Comparison of ENCODE assay signal across 8 cellular contexts in genomic region chr4:973431-974397, GRCh38. TPM values are rescaled to one million over a fixed set of nuclear protein-coding genes. Genes with fewer than 3 reads are reported as not detected.
DNase-seq lines count a peak whose midpoint lies in the region; ATAC-seq and TF ChIP-seq lines count a peak whose summit lies in the region.

A gene with protein sequence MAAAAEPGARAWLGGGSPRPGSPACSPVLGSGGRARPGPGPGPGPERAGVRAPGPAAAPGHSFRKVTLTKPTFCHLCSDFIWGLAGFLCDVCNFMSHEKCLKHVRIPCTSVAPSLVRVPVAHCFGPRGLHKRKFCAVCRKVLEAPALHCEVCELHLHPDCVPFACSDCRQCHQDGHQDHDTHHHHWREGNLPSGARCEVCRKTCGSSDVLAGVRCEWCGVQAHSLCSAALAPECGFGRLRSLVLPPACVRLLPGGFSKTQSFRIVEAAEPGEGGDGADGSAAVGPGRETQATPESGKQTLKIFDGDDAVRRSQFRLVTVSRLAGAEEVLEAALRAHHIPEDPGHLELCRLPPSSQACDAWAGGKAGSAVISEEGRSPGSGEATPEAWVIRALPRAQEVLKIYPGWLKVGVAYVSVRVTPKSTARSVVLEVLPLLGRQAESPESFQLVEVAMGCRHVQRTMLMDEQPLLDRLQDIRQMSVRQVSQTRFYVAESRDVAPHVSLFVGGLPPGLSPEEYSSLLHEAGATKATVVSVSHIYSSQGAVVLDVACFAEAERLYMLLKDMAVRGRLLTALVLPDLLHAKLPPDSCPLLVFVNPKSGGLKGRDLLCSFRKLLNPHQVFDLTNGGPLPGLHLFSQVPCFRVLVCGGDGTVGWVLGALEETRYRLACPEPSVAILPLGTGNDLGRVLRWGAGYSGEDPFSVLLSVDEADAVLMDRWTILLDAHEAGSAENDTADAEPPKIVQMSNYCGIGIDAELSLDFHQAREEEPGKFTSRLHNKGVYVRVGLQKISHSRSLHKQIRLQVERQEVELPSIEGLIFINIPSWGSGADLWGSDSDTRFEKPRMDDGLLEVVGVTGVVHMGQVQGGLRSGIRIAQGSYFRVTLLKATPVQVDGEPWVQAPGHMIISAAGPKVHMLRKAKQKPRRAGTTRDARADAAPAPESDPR (minus strand): TSS chr4:973569. CDS start chr4:973482, 87 bp downstream.

- H3K36me3 ChIP-seq in fibroblast of lung (ENCODE audit: control insufficient read depth, insufficient read depth, low read length): no peaks in the 10 kb centered on the region
- no peaks in the 10 kb centered on the region for H3K36me3 ChIP-seq in naive thymus-derived CD4-positive, alpha-beta T cell (ENCODE audit: control insufficient read depth in 2 of 3, insufficient read depth in 3 of 3, low read length in 3 of 3)

- DNase-seq in AG04449 (ENCODE audit: low read depth, low spot score): no peak
- peak; percentile 83 to 89 for DNase-seq in activated T-cell treated with anti-CD3 and anti-CD28 coated beads, Interleukin-2, amount 50 U/mL, for 72 hours
- peak; percentile 68 to 82 for DNase-seq in fibroblast of lung (ENCODE audit: low read depth in 2 of 2)
- peak; percentile 68 to 93 (median 83) for DNase-seq in naive thymus-derived CD4-positive, alpha-beta T cell
- DNase-seq in stimulated activated CD8-positive, alpha-beta memory T cell treated with anti-CD3 and anti-CD28 coated beads, Interleukin-7, amount 100 ng/mL, for 48 hours (ENCODE audit: extremely low read depth in 1 of 2, low read depth in 1 of 2): peak; percentile 62 to 74

- H3K27ac ChIP-seq in fibroblast of lung (ENCODE audit: insufficient read depth, low read length): no peak within 1 kb of the TSS
- peak within 1 kb of the TSS; percentile 72 for H3K27ac ChIP-seq in naive thymus-derived CD4-positive, alpha-beta T cell (ENCODE audit: low read depth, low read length)

- H3K27ac Mint-ChIP-seq in activated T-cell treated with anti-CD3 and anti-CD28 coated beads, Interleukin-2, amount 50 U/mL, for 72 hours: no peak within 1 kb of the TSS
- H3K27ac Mint-ChIP-seq in naive thymus-derived CD4-positive, alpha-beta T cell: no peak within 1 kb of the TSS

- peak within 1 kb of the TSS; percentile 58 for H3K9ac ChIP-seq in fibroblast of lung (ENCODE audit: insufficient read depth, low read length)

- peak within 1 kb of the TSS; percentile 66 to 67 for H3K4me3 Mint-ChIP-seq in activated T-cell treated with anti-CD3 and anti-CD28 coated beads, Interleukin-2, amount 50 U/mL, for 72 hours
- peak within 1 kb of the TSS; percentile 19 to 75 (median 56) for H3K4me3 Mint-ChIP-seq in naive thymus-derived CD4-positive, alpha-beta T cell

- H3K79me2 ChIP-seq in fibroblast of lung (ENCODE audit: control insufficient read depth, insufficient read depth, low read length): no peaks in the 10 kb centered on the region

- intact Hi-C loops in naive thymus-derived CD4-positive, alpha-beta T cell (cut with micrococcal nuclease): loop anchor here (1.0 to 5.0 kb wide), 12 partner anchors 13 to 607 kb away; partner anchors contain the start of genes GAK (in 2 of the 2), TMEM175 (in 2 of the 2), ATP5ME (in 1 of the 2) and IDUA (in 1 of the 2)

- peaks cover 4% of the 10 kb centered on the region for H3K4me1 ChIP-seq in fibroblast of lung (ENCODE audit: control insufficient read depth, extremely low read depth, insufficient read depth, low read length)
- H3K4me1 ChIP-seq in naive thymus-derived CD4-positive, alpha-beta T cell (ENCODE audit: control insufficient read depth in 2 of 2, insufficient read depth in 2 of 2, low read length in 2 of 2): peaks cover 13 to 26% of the 10 kb centered on the region in 2 donors

- POLR2A ChIA-PET in AG04449 (lab: Yijun Ruan, JAX): no interaction called here
- POLR2A ChIA-PET in naive thymus-derived CD4-positive, alpha-beta T cell (lab: Charles Lee): no interaction called here

- peak within 1 kb of the TSS; percentile 68 for H2AFZ ChIP-seq in fibroblast of lung (ENCODE audit: low read length)

- H4K20me1 ChIP-seq in fibroblast of lung (ENCODE audit: control insufficient read depth, extremely low read depth, insufficient read depth, low read length): no peaks in the 10 kb centered on the region

- ATAC-seq in GM19043 (IDR thresholded peaks at IDR 0.05; ENCODE audit: low read depth, unreplicated experiment) (peak; percentile 58), HG03342 (IDR thresholded peaks at IDR 0.05; ENCODE audit: unreplicated experiment) (peak; percentile 72)
- peak; percentile 91 to 94 for ATAC-seq in activated T-cell treated with anti-CD3 and anti-CD28 coated beads, Interleukin-2, amount 50 U/mL, for 72 hours (replicated peaks in 1 of 2)
- peak; percentile 96 for ATAC-seq in naive thymus-derived CD4-positive, alpha-beta T cell

- no peaks in the 10 kb centered on the region for H3K9me3 ChIP-seq in fibroblast of lung (ENCODE audit: control insufficient read depth, insufficient read depth, low read depth, low read length)
- H3K9me3 ChIP-seq in naive thymus-derived CD4-positive, alpha-beta T cell (ENCODE audit: control insufficient read depth in 2 of 3, low read length in 3 of 3): no peaks in the 10 kb centered on the region

- no peaks in the 10 kb centered on the region for H3K27me3 ChIP-seq in fibroblast of lung (ENCODE audit: control insufficient read depth, insufficient read depth, low read length)
- no peaks in the 10 kb centered on the region for H3K27me3 ChIP-seq in naive thymus-derived CD4-positive, alpha-beta T cell (ENCODE audit: control insufficient read depth in 2 of 2, insufficient read depth in 2 of 2, low read length in 2 of 2)

- no peaks in the 10 kb centered on the region for H3K27me3 Mint-ChIP-seq in activated T-cell treated with anti-CD3 and anti-CD28 coated beads, Interleukin-2, amount 50 U/mL, for 72 hours (ENCODE audit: low read depth)
- no peaks in the 10 kb centered on the region for H3K27me3 Mint-ChIP-seq in naive thymus-derived CD4-positive, alpha-beta T cell

- peak within 1 kb of the TSS; percentile 75 for H3K4me3 ChIP-seq in AG04449 (ENCODE audit: low read depth, low read length)
- H3K4me3 ChIP-seq in fibroblast of lung (replicated peaks in 1 of 4; ENCODE audit: control extremely low read depth in 1 of 4, insufficient read depth in 1 of 4, low read depth in 3 of 4, low read length in 4 of 4): peak within 1 kb of the TSS; percentile 53 to 80 (median 71)
- H3K4me3 ChIP-seq in naive thymus-derived CD4-positive, alpha-beta T cell (ENCODE audit: low read length): peak within 1 kb of the TSS; percentile 56

- no peaks in the 10 kb centered on the region for H3K9me3 Mint-ChIP-seq in activated T-cell treated with anti-CD3 and anti-CD28 coated beads, Interleukin-2, amount 50 U/mL, for 72 hours
- H3K9me3 Mint-ChIP-seq in naive thymus-derived CD4-positive, alpha-beta T cell: no peaks in the 10 kb centered on the region

- peak within 1 kb of the TSS; percentile 94 for H3K4me2 ChIP-seq in fibroblast of lung (ENCODE audit: extremely low read depth, insufficient read depth, low read length)

- H3K4me1 Mint-ChIP-seq in activated T-cell treated with anti-CD3 and anti-CD28 coated beads, Interleukin-2, amount 50 U/mL, for 72 hours (ENCODE audit: low read depth): peaks cover 4% of the 10 kb centered on the region
- peaks cover 0 to 17% (median 10%) of the 10 kb centered on the region in 7 donors for H3K4me1 Mint-ChIP-seq in naive thymus-derived CD4-positive, alpha-beta T cell

- TF ChIP-seq CTCF in AG04449 (IDR thresholded peaks at IDR 0.05; ENCODE audit: insufficient read depth, low read length, missing control alignments) (no peak), fibroblast of lung (conservative IDR thresholded peaks at IDR 0.05 in 1 of 2, IDR thresholded peaks at IDR 0.05 in 1 of 2; ENCODE audit: low read depth in 1 of 2, low read length in 2 of 2) (no peak)

- CTCF ChIA-PET in AG04449 (lab: Yijun Ruan, JAX): interaction anchor here (0.9 to 1.3 kb wide), 2 partner anchors 14 to 104 kb away, joined by 3 read pairs; no protein-coding TSS in a partner anchor
- CTCF ChIA-PET in naive thymus-derived CD4-positive, alpha-beta T cell (lab: Charles Lee): no interaction called here

- H3K36me3 Mint-ChIP-seq in activated T-cell treated with anti-CD3 and anti-CD28 coated beads, Interleukin-2, amount 50 U/mL, for 72 hours (ENCODE audit: insufficient read depth in 2 of 2): no peaks in the 10 kb centered on the region
- H3K36me3 Mint-ChIP-seq in naive thymus-derived CD4-positive, alpha-beta T cell: peaks cover 0 to 4% (median 0%) of the 10 kb centered on the region in 5 donors

TF ChIP-seq in PFSK-1, 5 proteins besides CTCF, POLR2A, EP300 and RAD21 (continues in another document):
- no peak for TF ChIP-seq SIN3A (IDR thresholded peaks at IDR 0.05; ENCODE audit: borderline replicate concordance, insufficient read depth, low read length)
- TF ChIP-seq POLR2AphosphoS5 (IDR thresholded peaks at IDR 0.05; ENCODE audit: low read depth, low read length): peak; percentile 61

RNA-seq across cellular contexts. Expression of the gene that starts here (rescaled TPM):
- polyA plus RNA-seq in PFSK-1 (2012; ENCODE audit: insufficient read length, low read depth): 20.4 TPM
- total RNA-seq in activated T-cell treated with anti-CD3 and anti-CD28 coated beads, Interleukin-2, amount 50 U/mL, for 72 hours: 10 to 100 TPM in 1 of 2 donors, 1 to 10 TPM in 1; 8.8 to 12.0 TPM
- 11.0 and 13.2 TPM in 2 replicates for total RNA-seq in fibroblast of lung
- 2.1 and 3.0 TPM in 2 replicates for polyA plus RNA-seq in fibroblast of lung
- polyA plus RNA-seq in fibroblast of lung (2012): 4.5 and 7.1 TPM in 2 replicates
- polyA minus RNA-seq in fibroblast of lung (ENCODE audit: low replicate concordance): 3.7 and 4.3 TPM in 2 replicates
- total RNA-seq in naive thymus-derived CD4-positive, alpha-beta T cell: 10 to 100 TPM; 14.9 to 28.0 (median 22.7) TPM
- polyA plus RNA-seq in naive thymus-derived CD4-positive, alpha-beta T cell: 1 to 10 TPM; 1.5 to 7.9 TPM
